Comparison of ENCODE assay signal across 10 cellular contexts in the genomic region with DNA sequence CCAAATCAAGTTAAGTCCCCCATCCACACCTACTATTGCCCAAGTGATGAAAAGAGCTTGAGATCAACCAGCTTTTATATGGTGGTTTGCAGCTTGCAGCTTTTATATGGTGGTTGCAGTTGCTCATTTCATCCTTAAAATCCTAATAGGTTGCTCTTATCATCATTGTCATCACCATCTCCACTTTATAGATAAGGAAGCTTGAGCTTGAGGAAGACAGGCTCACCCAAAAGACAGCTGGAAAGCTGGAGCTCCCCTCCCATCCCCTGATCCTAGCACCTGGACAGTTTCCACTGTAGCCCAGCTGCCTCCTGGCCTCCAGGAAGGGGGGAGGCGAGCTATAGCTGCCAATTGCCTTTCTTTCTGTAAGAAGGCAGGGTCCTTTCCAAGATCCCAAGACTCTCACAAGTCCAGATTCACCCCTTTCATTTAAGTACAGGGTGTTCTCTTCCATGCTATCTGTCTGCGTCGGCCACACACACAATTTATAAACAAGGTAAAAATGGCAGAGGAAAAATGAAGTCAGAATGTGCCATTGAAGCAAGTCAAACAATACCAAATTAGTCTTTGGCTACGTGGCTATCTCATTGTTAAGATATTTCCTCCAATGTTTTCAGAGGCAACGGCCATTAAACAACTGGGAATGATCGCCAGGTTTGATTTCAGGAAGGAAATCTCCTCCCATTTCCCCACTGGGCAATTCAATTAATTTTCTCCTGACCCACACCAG.
DNase-seq lines count a peak whose midpoint lies in the region; ATAC-seq, FAIRE-seq and TF ChIP-seq lines count a peak whose summit lies in the region.
"Had no signal": no experiment of that assay in that cellular context is flagged by ENCODE, and none has a peak within 500 bp of the region (broad histone marks: within the 10 kb centered on the region; RNA-seq: fewer than 3 reads in every experiment).

No MANE protein-coding gene starts in this region.

- CTCF ChIA-PET in K562 (lab: Yijun Ruan, JAX; ENCODE audit: low intra/inter-chr PET ratio) = no interaction called here

- H4K20me1 ChIP-seq in GM23248 (ENCODE audit: insufficient read depth) (no peaks in the 10 kb centered on the region), K562 (replicated peaks; ENCODE audit: control insufficient read depth, insufficient read depth, low read length) (no peaks in the 10 kb centered on the region)

- H3K79me2 ChIP-seq in GM23248 (ENCODE audit: insufficient read depth) = no peaks in the 10 kb centered on the region
- H3K79me2 ChIP-seq in K562 (ENCODE audit: control insufficient read depth, insufficient read depth, low read length) = no peaks in the 10 kb centered on the region

- peak overlapping the region in 4 of 6 donors; percentile 55 to 75 (median 68) for H3K27ac Mint-ChIP-seq in immature natural killer cell

- in situ Hi-C loops in GM23248 (cut with MboI) (no loop called here), K562 (cut with MboI) (loop anchor here (10.0 kb wide), 1 partner anchor 327 kb away; no protein-coding TSS in a partner anchor)

- no peaks in the 10 kb centered on the region for H3K36me3 ChIP-seq in GM23248 (ENCODE audit: low read depth)
- H3K36me3 ChIP-seq in K562 (ENCODE audit: control insufficient read depth, insufficient read depth, low read length) = no peaks in the 10 kb centered on the region
- peaks cover 0 to 4% (median 0%) of the 10 kb centered on the region in 3 donors for H3K36me3 ChIP-seq in skeletal muscle tissue (ENCODE audit: control insufficient read depth in 3 of 3, insufficient read depth in 3 of 3, low read length in 3 of 3)

- no peaks in the 10 kb centered on the region for H3K27me3 ChIP-seq in GM23248 (replicated peaks; ENCODE audit: insufficient read depth)
- no peaks in the 10 kb centered on the region for H3K27me3 ChIP-seq in K562 (ENCODE audit: control insufficient read depth in 2 of 2, insufficient read depth in 2 of 2, low read length in 2 of 2)
- no peaks in the 10 kb centered on the region for H3K27me3 ChIP-seq in skeletal muscle tissue (ENCODE audit: control insufficient read depth in 3 of 3, insufficient read depth in 3 of 3, low read length in 3 of 3)

- ATAC-seq in K562 = no peak

- H3K4me2 ChIP-seq in GM23248 (ENCODE audit: unreplicated experiment) (peak overlapping the region; percentile 3), K562 (ENCODE audit: insufficient read depth, low read length) (no peak overlapping the region)

- TF ChIP-seq EP300 in K562 (IDR thresholded peaks at IDR 0.05; ENCODE audit: low read length) = no peak

- H3K9me2 ChIP-seq in GM23248 (ENCODE audit: insufficient read depth) = no peaks in the 10 kb centered on the region

- no peak for TF ChIP-seq CTCF in K562 (IDR thresholded peaks at IDR 0.05 in 2 of 3, conservative IDR thresholded peaks at IDR 0.05 in 1 of 3; ENCODE audit: insufficient read depth in 2 of 3, low read depth in 1 of 3, low read length in 3 of 3)

- no peak overlapping the region for H3K4me3 Mint-ChIP-seq in immature natural killer cell

- H3K27ac ChIP-seq in GM23248 = peak overlapping the region; percentile 51
- H3K27ac ChIP-seq in K562 (ENCODE audit: extremely low read depth, low read depth, low read length) = no peak overlapping the region
- peak overlapping the region; percentile 71 for H3K27ac ChIP-seq in skeletal muscle tissue (ENCODE audit: low read depth, low read length)

- H3K9me3 ChIP-seq in GM23248 (ENCODE audit: low read depth) = no peaks in the 10 kb centered on the region
- H3K9me3 ChIP-seq in K562 (replicated peaks; ENCODE audit: control insufficient read depth, insufficient read depth, low read depth, low read length) = no peaks in the 10 kb centered on the region
- H3K9me3 ChIP-seq in skeletal muscle tissue (ENCODE audit: control insufficient read depth in 3 of 3, low read length in 3 of 3) = no peaks in the 10 kb centered on the region

- no TSS peak for BruUV-seq in K562 (replicated peaks; lab: Mats Ljungman, UMichigan)

- TF ChIP-seq RAD21 in K562 (CRISPR knock-in tag; conservative IDR thresholded peaks at IDR 0.05 in 1 of 2, IDR thresholded peaks at IDR 0.05 in 1 of 2) = no peak

- POLR2A ChIA-PET in K562 (lab: Yijun Ruan, JAX) = interaction anchor here (0.6 to 2.5 kb wide), 5 partner anchors 8 to 208 kb away, joined by 3 to 9 read pairs (median 5); no protein-coding TSS in a partner anchor

- 0 out of 2 replicates have a peak, but pooled peaks cover 9% of the 10 kb centered on the region for H3F3A ChIP-seq in GM23248 (ENCODE audit: insufficient read depth)

- no peaks in the 10 kb centered on the region for H3K9me3 Mint-ChIP-seq in immature natural killer cell

- peaks cover 0 to 3% (median 0%) of the 10 kb centered on the region in 3 donors for H3K27me3 Mint-ChIP-seq in immature natural killer cell (ENCODE audit: low read depth in 3 of 3)

- H2AFZ ChIP-seq in GM23248 (no peak overlapping the region), K562 (ENCODE audit: low read depth, low read length) (no peak overlapping the region)

- intact Hi-C loops in K562 (cut with micrococcal nuclease) = no loop called here

- H3K4me1 ChIP-seq in GM23248 (ENCODE audit: insufficient read depth) (peaks cover 25% of the 10 kb centered on the region), K562 (replicated peaks in 1 of 2; ENCODE audit: control insufficient read depth in 2 of 2, insufficient read depth in 2 of 2, low read length in 2 of 2) (peaks cover 32 to 36% of the 10 kb centered on the region in 2 experiments), skeletal muscle tissue (ENCODE audit: control insufficient read depth in 3 of 3, insufficient read depth in 3 of 3, low read length in 3 of 3) (peaks cover 20 to 37% (median 33%) of the 10 kb centered on the region in 3 donors)

- H3K9me1 ChIP-seq in K562 (ENCODE audit: control insufficient read depth, insufficient read depth, low read length) = no peaks in the 10 kb centered on the region

- no peak for TF ChIP-seq POLR2A in K562 (conservative IDR thresholded peaks at IDR 0.05)

- DNase-seq in GM23248 (peak; percentile 15), K562 (ENCODE audit: extremely low read depth in 1 of 4, low spot score in 3 of 4) (no peak), immature natural killer cell (no peak), NCI-H748 (lab: John Stamatoyannopoulos, UW; ENCODE audit: unreplicated experiment) (no peak), T-helper 2 cell (no peak)
- no peak for DNase-seq in activated effector memory CD4-positive, alpha-beta T cell treated with Interleukin-2 at 50 U/mL for 16 hours
- no peak for DNase-seq in stimulated activated CD4-positive, alpha-beta T cell treated with anti-CD3 and anti-CD28 coated beads, Interleukin-12 subunit alpha, Interleukin-12 subunit beta, amount 100 ng/mL, for 4 hours
- DNase-seq: cortex of kidney had no signal

- H3K9ac ChIP-seq in GM23248 (no peak overlapping the region), K562 (ENCODE audit: insufficient read depth in 1 of 2, low read depth in 2 of 2, low read length in 2 of 2) (no peak overlapping the region), skeletal muscle tissue (ENCODE audit: low read depth in 1 of 3, low read length in 3 of 3) (no peak overlapping the region)

- no peak for FAIRE-seq in K562 (lab: Jason Lieb, UNC)
- FAIRE-seq: GM12892 had no signal

- H3K4me3 ChIP-seq in GM23248 (no peak overlapping the region), K562 (no peak overlapping the region), skeletal muscle tissue (ENCODE audit: low read length in 3 of 3) (no peak overlapping the region)

- 80 to 81% methylated on average over 6 of the region's 6 CpGs for WGBS in GM23248 (ENCODE audit: low coverage in 1 of 2, low lambda C conversion rate in 2 of 2, missing lambda C conversion rate in 2 of 2), 2 experiments
- WGBS in K562 (ENCODE audit: insufficient coverage, low coverage, missing lambda C conversion rate) = 58% methylated on average over 6 of the region's 6 CpGs

- H3K36me3 Mint-ChIP-seq in immature natural killer cell = peaks cover 4 to 18% (median 4%) of the 10 kb centered on the region in 3 donors

- H3K4me1 Mint-ChIP-seq in immature natural killer cell = peaks cover 43 to 46% of the 10 kb centered on the region in 2 donors

TF ChIP-seq in K562, 482 proteins besides CTCF, POLR2A, EP300 and RAD21:
- TF ChIP-seq CTBP1 (IDR thresholded peaks at IDR 0.05; ENCODE audit: borderline replicate concordance) = 0 out of 2 replicates have a peak, but pooled peaks have one; percentile 19
- no peak for TF ChIP-seq FOXA1 (IDR thresholded peaks at IDR 0.05; ENCODE audit: borderline replicate concordance)
- TF ChIP-seq, protein P1, sequence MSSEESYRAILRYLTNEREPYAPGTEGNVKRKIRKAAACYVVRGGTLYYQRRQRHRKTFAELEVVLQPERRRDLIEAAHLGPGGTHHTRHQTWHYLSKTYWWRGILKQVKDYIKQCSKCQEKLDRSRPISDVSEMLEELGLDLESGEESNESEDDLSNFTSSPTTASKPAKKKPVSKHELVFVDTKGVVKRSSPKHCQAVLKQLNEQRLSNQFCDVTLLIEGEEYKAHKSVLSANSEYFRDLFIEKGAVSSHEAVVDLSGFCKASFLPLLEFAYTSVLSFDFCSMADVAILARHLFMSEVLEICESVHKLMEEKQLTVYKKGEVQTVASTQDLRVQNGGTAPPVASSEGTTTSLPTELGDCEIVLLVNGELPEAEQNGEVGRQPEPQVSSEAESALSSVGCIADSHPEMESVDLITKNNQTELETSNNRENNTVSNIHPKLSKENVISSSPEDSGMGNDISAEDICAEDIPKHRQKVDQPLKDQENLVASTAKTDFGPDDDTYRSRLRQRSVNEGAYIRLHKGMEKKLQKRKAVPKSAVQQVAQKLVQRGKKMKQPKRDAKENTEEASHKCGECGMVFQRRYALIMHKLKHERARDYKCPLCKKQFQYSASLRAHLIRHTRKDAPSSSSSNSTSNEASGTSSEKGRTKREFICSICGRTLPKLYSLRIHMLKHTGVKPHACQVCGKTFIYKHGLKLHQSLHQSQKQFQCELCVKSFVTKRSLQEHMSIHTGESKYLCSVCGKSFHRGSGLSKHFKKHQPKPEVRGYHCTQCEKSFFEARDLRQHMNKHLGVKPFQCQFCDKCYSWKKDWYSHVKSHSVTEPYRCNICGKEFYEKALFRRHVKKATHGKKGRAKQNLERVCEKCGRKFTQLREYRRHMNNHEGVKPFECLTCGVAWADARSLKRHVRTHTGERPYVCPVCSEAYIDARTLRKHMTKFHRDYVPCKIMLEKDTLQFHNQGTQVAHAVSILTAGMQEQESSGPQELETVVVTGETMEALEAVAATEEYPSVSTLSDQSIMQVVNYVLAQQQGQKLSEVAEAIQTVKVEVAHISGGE (CRISPR knock-in tag; IDR thresholded peaks at IDR 0.05) = 0 out of 6 replicates have a peak, but pooled peaks of 1 of the 3 experiments have one; percentile 38
